Comparison of ENCODE assay signal across 30 cellular contexts in genomic region chr6:107057679-107058078, GRCh38.
"Had no signal": no experiment of that assay in that cellular context is flagged by ENCODE, and none has a peak within 500 bp of the region (broad histone marks: within the 10 kb centered on the region; RNA-seq: fewer than 3 reads in every experiment).

No MANE protein-coding gene starts in this region.

- H3K79me2 ChIP-seq: parathyroid adenoma had no signal

- H3K27ac ChIP-seq: neural progenitor cell, neutrophil, ovary, parathyroid adenoma, psoas muscle, skin epidermis, spleen, stomach, thoracic aorta, thyroid gland, tibial nerve, upper lobe of left lung, vagina had no signal

- H3K4me3 Mint-ChIP-seq: naive thymus-derived CD4-positive, alpha-beta T cell; natural killer cell; nephron; neural progenitor cell; stimulated activated effector memory CD8-positive, alpha-beta T cell treated with anti-CD3 and anti-CD28 coated beads, Interleukin-12 subunit alpha, Interleukin-12 subunit beta, amount 100 ng/mL, for 72 hours; stimulated activated naive B cell treated with anti-CD40 and anti-IgM and Interleukin-4, amounts not matched to agents 10 μg/mL and 1 μg/mL and 100 μg/mL, for 72 hours; stimulated activated naive CD8-positive, alpha-beta T cell treated with anti-CD3 and anti-CD28 coated beads, Interleukin-15, Interleukin-2, amounts not matched to agents 100 ng/mL and 50 ng/mL, for 24 hours had no signal

- H3K36me3 ChIP-seq: neural progenitor cell, neutrophil, ovary, spleen, stomach, thoracic aorta, thyroid gland, tibial nerve, upper lobe of left lung, vagina had no signal

- DNase-seq: naive thymus-derived CD4-positive, alpha-beta T cell; natural killer cell; nucleus accumbens; ovary; psoas muscle; right cardiac atrium; spleen; stimulated activated CD4-positive, alpha-beta T cell treated with anti-CD3 and anti-CD28 coated beads, Interleukin-12 subunit alpha, Interleukin-12 subunit beta, amount 100 ng/mL, for 4 hours; stimulated activated CD4-positive, alpha-beta T cell treated with anti-CD3 and anti-CD28 coated beads, Interleukin-1b, Interleukin-23, amount 100 ng/mL, for 48 hours; stimulated activated CD4-positive, alpha-beta T cell treated with anti-CD3 and anti-CD28 coated beads, Interleukin-4, amount 100 ng/mL, for 24 hours; stimulated activated naive B cell treated with anti-CD40 and anti-IgM and Interleukin-4, amounts not matched to agents 10 μg/mL and 1 μg/mL and 100 μg/mL, for 72 hours; stimulated activated naive CD4-positive, alpha-beta T cell treated with Interleukin-2 at 50 U/mL for 16 hours; stomach; thyroid gland; trophoblast cell; upper lobe of left lung had no signal

- H3K27me3 ChIP-seq: neural progenitor cell, ovary, spleen, stomach, thyroid gland, tibial nerve, upper lobe of left lung, vagina had no signal

- H3K27ac Mint-ChIP-seq: naive thymus-derived CD4-positive, alpha-beta T cell; natural killer cell; neural progenitor cell; progenitor cell of endocrine pancreas; stimulated activated effector memory CD8-positive, alpha-beta T cell treated with anti-CD3 and anti-CD28 coated beads, Interleukin-12 subunit alpha, Interleukin-12 subunit beta, amount 100 ng/mL, for 72 hours; stimulated activated naive B cell treated with anti-CD40 and anti-IgM and Interleukin-4, amounts not matched to agents 10 μg/mL and 1 μg/mL and 100 μg/mL, for 72 hours; stimulated activated naive CD8-positive, alpha-beta T cell treated with anti-CD3 and anti-CD28 coated beads, Interleukin-15, Interleukin-2, amounts not matched to agents 100 ng/mL and 50 ng/mL, for 24 hours had no signal

- H3K4me2 ChIP-seq: neural progenitor cell, smooth muscle cell had no signal

- H3K4me1 ChIP-seq: neural progenitor cell, parathyroid adenoma, psoas muscle, thyroid gland, tibial nerve, vagina had no signal

- H3K27me3 Mint-ChIP-seq: naive thymus-derived CD4-positive, alpha-beta T cell; stimulated activated naive B cell treated with anti-CD40 and anti-IgM and Interleukin-4, amounts not matched to agents 10 μg/mL and 1 μg/mL and 100 μg/mL, for 72 hours; stimulated activated naive CD8-positive, alpha-beta T cell treated with anti-CD3 and anti-CD28 coated beads, Interleukin-15, Interleukin-2, amounts not matched to agents 100 ng/mL and 50 ng/mL, for 24 hours had no signal

- ATAC-seq: naive thymus-derived CD4-positive, alpha-beta T cell; natural killer cell; psoas muscle; right cardiac atrium; sciatic nerve; stimulated activated effector memory CD8-positive, alpha-beta T cell treated with anti-CD3 and anti-CD28 coated beads, Interleukin-12 subunit alpha, Interleukin-12 subunit beta, amount 100 ng/mL, for 72 hours; stimulated activated naive B cell treated with anti-CD40 and anti-IgM and Interleukin-4, amounts not matched to agents 10 μg/mL and 1 μg/mL and 100 μg/mL, for 72 hours had no signal

- FAIRE-seq: urothelium cell line had no signal

- H3K9me3 Mint-ChIP-seq: naive thymus-derived CD4-positive, alpha-beta T cell; natural killer cell; nephron; stimulated activated effector memory CD8-positive, alpha-beta T cell treated with anti-CD3 and anti-CD28 coated beads, Interleukin-12 subunit alpha, Interleukin-12 subunit beta, amount 100 ng/mL, for 72 hours; stimulated activated naive B cell treated with anti-CD40 and anti-IgM and Interleukin-4, amounts not matched to agents 10 μg/mL and 1 μg/mL and 100 μg/mL, for 72 hours; stimulated activated naive CD8-positive, alpha-beta T cell treated with anti-CD3 and anti-CD28 coated beads, Interleukin-15, Interleukin-2, amounts not matched to agents 100 ng/mL and 50 ng/mL, for 24 hours had no signal

- H3K9me3 ChIP-seq: neutrophil, ovary, psoas muscle, spleen, stomach, thoracic aorta, thyroid gland, tibial nerve, upper lobe of left lung, vagina had no signal

- H3K9ac ChIP-seq: neural progenitor cell, parathyroid adenoma had no signal

- H3K36me3 Mint-ChIP-seq: naive thymus-derived CD4-positive, alpha-beta T cell; natural killer cell; neural progenitor cell; stimulated activated effector memory CD8-positive, alpha-beta T cell treated with anti-CD3 and anti-CD28 coated beads, Interleukin-12 subunit alpha, Interleukin-12 subunit beta, amount 100 ng/mL, for 72 hours; stimulated activated naive B cell treated with anti-CD40 and anti-IgM and Interleukin-4, amounts not matched to agents 10 μg/mL and 1 μg/mL and 100 μg/mL, for 72 hours had no signal

- H3K4me3 ChIP-seq: neural progenitor cell, ovary, psoas muscle, skin epidermis, smooth muscle cell, spleen, stomach, thoracic aorta, thyroid gland, tibial nerve, upper lobe of left lung, vagina had no signal

- H2AFZ ChIP-seq: neural progenitor cell, parathyroid adenoma had no signal
